ENCODE assay signal across 9 cellular contexts in the genomic region with DNA sequence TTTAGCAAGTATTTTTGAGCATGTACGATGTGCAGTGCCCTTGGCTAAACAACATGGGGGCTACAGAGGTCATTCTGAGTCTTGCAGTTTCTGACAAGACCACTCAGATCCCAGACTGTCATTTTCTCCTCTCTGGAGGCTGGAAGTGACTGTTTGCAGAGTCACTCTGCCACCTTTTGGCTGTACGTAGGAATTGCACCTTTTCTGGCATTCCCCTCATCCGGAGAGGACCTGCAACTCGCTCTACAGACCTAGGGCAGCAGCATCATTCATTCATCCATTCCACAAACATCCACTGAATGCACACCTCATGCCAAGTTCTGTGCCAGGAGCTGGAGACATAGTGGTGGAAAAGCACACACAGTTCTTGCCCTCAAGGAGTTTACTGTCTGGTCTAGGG.
A peak's percentile ranks its signal among the peaks of the same experiment; 100 is the strongest.
DNase-seq lines count a peak whose midpoint lies in the region; ATAC-seq, FAIRE-seq and TF ChIP-seq lines count a peak whose summit lies in the region.
"Had no signal": no experiment of that assay in that cellular context is flagged by ENCODE, and none has a peak within 500 bp of the region (broad histone marks: within the 10 kb centered on the region; RNA-seq: fewer than 3 reads in every experiment).

No MANE protein-coding gene starts in this region.

- peak; percentile 8 for DNase-seq in NOMO-1 treated with DMSO at 0.1 percent for 48 hours (lab: John Stamatoyannopoulos, UW; ENCODE audit: unreplicated experiment)
- DNase-seq in NOMO-1 treated with dmso at 0.1 percent for 144 hours (lab: John Stamatoyannopoulos, UW; ENCODE audit: unreplicated experiment): no peak
- no peak for DNase-seq in HFF-Myc (ENCODE audit: extremely low read depth, low read depth)
- DNase-seq in NCI-H748 (lab: John Stamatoyannopoulos, UW; ENCODE audit: unreplicated experiment): peak; percentile 66
- peak; percentile 42 for DNase-seq in bronchial epithelial cell (ENCODE audit: low read depth)
- DNase-seq in osteocyte (ENCODE audit: extremely low spot score, unreplicated experiment): no peak
- no peak for DNase-seq in dedifferentiated amniotic fluid mesenchymal stem cell (ENCODE audit: extremely low spot score)

- H3K4me3 Mint-ChIP-seq in osteocyte (ENCODE audit: unreplicated experiment): no peak overlapping the region
- H3K4me3 Mint-ChIP-seq: CD8-positive, alpha-beta memory T cell had no signal

- H3K4me3 ChIP-seq in HFF-Myc (replicated peaks; ENCODE audit: low read depth, low read length) (no peak overlapping the region), bronchial epithelial cell (ENCODE audit: low read depth, low read length) (no peak overlapping the region)

- H3K4me1 Mint-ChIP-seq in osteocyte (ENCODE audit: unreplicated experiment): no peaks in the 10 kb centered on the region
- H3K4me1 Mint-ChIP-seq: CD8-positive, alpha-beta memory T cell had no signal

- H3K27me3 Mint-ChIP-seq in osteocyte (ENCODE audit: unreplicated experiment): no peaks in the 10 kb centered on the region

- H3K27ac Mint-ChIP-seq in osteocyte (ENCODE audit: unreplicated experiment): no peak overlapping the region
- H3K27ac Mint-ChIP-seq: CD8-positive, alpha-beta memory T cell had no signal

- peak; percentile 11 for TF ChIP-seq CTCF in HFF-Myc (IDR thresholded peaks at IDR 0.05; ENCODE audit: low read depth, low read length, missing control alignments)
- peak; percentile 71 for TF ChIP-seq CTCF in bronchial epithelial cell (IDR thresholded peaks at IDR 0.05; ENCODE audit: insufficient read depth, low read length, severe bottlenecking)
- TF ChIP-seq CTCF in osteocyte (IDR thresholded peaks at IDR 0.05): peak; percentile 44

- H3K27me3 ChIP-seq in bronchial epithelial cell (ENCODE audit: control insufficient read depth, insufficient read depth, low read length): no peaks in the 10 kb centered on the region

- no peak for ATAC-seq in HG03439 (IDR thresholded peaks at IDR 0.05; ENCODE audit: unreplicated experiment)

- FAIRE-seq in bronchial epithelial cell (lab: Jason Lieb, UNC): peak; percentile 87

- H3K36me3 ChIP-seq in bronchial epithelial cell (ENCODE audit: control insufficient read depth, insufficient read depth, low read length): no peaks in the 10 kb centered on the region

- H3K9me3 Mint-ChIP-seq in osteocyte (ENCODE audit: unreplicated experiment): no peaks in the 10 kb centered on the region
- H3K9me3 Mint-ChIP-seq: CD8-positive, alpha-beta memory T cell had no signal

- no peaks in the 10 kb centered on the region for H3K36me3 Mint-ChIP-seq in osteocyte (ENCODE audit: unreplicated experiment)
- H3K36me3 Mint-ChIP-seq: CD8-positive, alpha-beta memory T cell had no signal

Comparison
In these comparisons a context has a peak if more than half of its experiments do, and no peak if none do; other contexts are left out.
1. DNase-seq: peak in NOMO-1 treated with DMSO at 0.1 percent for 48 hours (single experiment), NCI-H748 (single experiment) and bronchial epithelial cell (single experiment); none in NOMO-1 treated with dmso at 0.1 percent for 144 hours (single experiment), HFF-Myc (single experiment), osteocyte (single experiment) and dedifferentiated amniotic fluid mesenchymal stem cell (single experiment).
2. CTCF ChIP-seq: peak in every context shown above with its lines; median percentile 71 in bronchial epithelial cell; 44 in osteocyte; 11 in HFF-Myc.